ENCODE assay signal across 16 cellular contexts in the genomic region with DNA sequence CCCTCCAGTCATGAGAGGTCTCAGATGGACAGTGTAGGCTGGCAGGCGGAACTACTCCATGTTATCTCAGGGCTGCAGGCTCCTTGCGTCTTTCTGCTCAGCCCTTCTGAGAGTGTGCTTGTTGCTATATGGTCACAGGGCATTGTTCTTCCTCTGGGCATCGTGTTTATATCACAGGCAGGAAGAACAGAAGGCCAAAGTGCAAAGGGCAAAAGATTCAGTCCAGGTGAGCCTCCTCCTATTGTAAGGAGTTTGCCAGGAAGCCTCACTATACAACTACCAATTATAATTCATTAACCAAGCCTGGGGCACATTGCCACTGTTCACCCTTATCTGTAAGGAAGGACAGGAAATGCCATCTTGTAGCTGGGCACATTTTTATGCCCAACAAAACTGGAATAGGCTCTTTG.
"Had no signal": no experiment of that assay in that cellular context is flagged by ENCODE, and none has a peak within 500 bp of the region (broad histone marks: within the 10 kb centered on the region; RNA-seq: fewer than 3 reads in every experiment).

No MANE protein-coding gene starts in this region.

- H3K27me3 ChIP-seq: ascending aorta, ovary, SJSA1, tibial artery had no signal

- H3K36me3 ChIP-seq: ascending aorta, ovary, SJSA1, tibial artery had no signal

- H3K4me3 ChIP-seq: ascending aorta, ovary, SJSA1, skin epidermis, tibial artery had no signal

- H3K9me3 ChIP-seq: ascending aorta, ovary, SJSA1, tibial artery had no signal

- H3K27ac ChIP-seq: ascending aorta, epithelial cell of prostate, ovary, SJSA1, skin epidermis, tibial artery had no signal

- ATAC-seq: activated naive CD8-positive, alpha-beta T cell treated with anti-CD3 and anti-CD28 coated beads, Interleukin-2, amount 50 U/mL, for 24 hours; T-cell had no signal

- DNase-seq: activated B cell treated with CpG ODN at 0.5 μM for 24 hours; activated CD4-positive, alpha-beta T cell treated with anti-CD3 and anti-CD28 coated beads, Interleukin-2, amount 10 ng/mL, durations not matched to agents 24 days and 14 days; activated naive CD4-positive, alpha-beta T cell treated with Interleukin-2 at 50 U/mL for 16 hours; activated naive CD8-positive, alpha-beta T cell treated with anti-CD3 and anti-CD28 coated beads, Interleukin-2, amount 50 U/mL, for 24 hours; effector CD4-positive, alpha-beta T cell; hippocampal formation; kidney glomerular epithelial cell; mesendoderm; ovary; T-cell; T1000; tibial artery had no signal

- H3K4me1 ChIP-seq: ascending aorta, SJSA1, tibial artery had no signal
